ENCODE assay signal across 29 cellular contexts in the genomic region with DNA sequence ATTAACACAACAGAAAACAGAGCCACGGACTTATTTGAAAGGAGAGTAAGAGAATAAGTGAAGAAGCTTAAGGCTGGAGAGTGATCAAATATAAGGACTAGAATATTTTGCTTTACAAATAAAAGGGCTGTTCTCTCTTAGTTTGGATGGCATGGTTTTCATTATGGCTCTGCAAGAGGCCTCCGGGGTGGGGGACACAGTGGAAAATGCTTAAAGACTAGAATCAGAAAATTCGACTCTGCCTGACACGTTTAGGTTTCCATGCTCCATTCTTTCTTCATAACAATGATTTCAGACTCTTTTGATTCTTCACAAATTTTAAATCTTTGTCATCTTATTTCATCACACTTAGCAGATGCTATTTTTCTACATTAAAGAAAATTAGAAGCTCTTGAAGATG.
"Had no signal": no experiment of that assay in that cellular context is flagged by ENCODE, and none has a peak within 500 bp of the region (broad histone marks: within the 10 kb centered on the region; RNA-seq: fewer than 3 reads in every experiment).

No MANE protein-coding gene starts in this region.

- H3K9me3 Mint-ChIP-seq: activated CD8-positive, alpha-beta T cell treated with anti-CD3 and anti-CD28 coated beads for 36 hours; activated T-helper 17 cell treated with anti-CD3 and anti-CD28 coated beads, Interleukin-2, amount 50 U/mL, for 72 hours had no signal

- H3K36me3 ChIP-seq: adrenal gland, esophagus squamous epithelium, gastroesophageal sphincter, heart right ventricle had no signal

- H3K4me1 ChIP-seq: adrenal gland, body of pancreas, esophagus squamous epithelium, gastroesophageal sphincter, heart right ventricle had no signal

- H3K9me3 ChIP-seq: adrenal gland, body of pancreas, esophagus squamous epithelium, gastroesophageal sphincter, heart right ventricle had no signal

- H3K27ac ChIP-seq: adrenal gland, body of pancreas, epithelial cell of prostate, esophagus squamous epithelium, gastroesophageal sphincter, heart right ventricle had no signal

- H3K4me3 Mint-ChIP-seq: activated CD4-positive, alpha-beta T cell treated with anti-CD3 and anti-CD28 coated beads for 36 hours; activated CD8-positive, alpha-beta T cell treated with anti-CD3 and anti-CD28 coated beads for 36 hours; activated naive CD8-positive, alpha-beta T cell; activated T-cell treated with anti-CD3 and anti-CD28 coated beads, Interleukin-2, amount 50 U/mL, for 4 hours; activated T-helper 17 cell treated with anti-CD3 and anti-CD28 coated beads, Interleukin-2, amount 50 U/mL, for 72 hours; effector memory CD8-positive, alpha-beta T cell had no signal

- H3K4me3 ChIP-seq: adrenal gland, body of pancreas, esophagus squamous epithelium, gastroesophageal sphincter, heart right ventricle had no signal

- H3K27me3 ChIP-seq: adrenal gland, body of pancreas, esophagus squamous epithelium, gastroesophageal sphincter, heart right ventricle had no signal

- H3K4me1 Mint-ChIP-seq: activated CD4-positive, alpha-beta T cell treated with anti-CD3 and anti-CD28 coated beads for 36 hours; activated T-helper 17 cell treated with anti-CD3 and anti-CD28 coated beads, Interleukin-2, amount 50 U/mL, for 72 hours had no signal

- H3K27me3 Mint-ChIP-seq: activated CD4-positive, alpha-beta T cell treated with anti-CD3 and anti-CD28 coated beads for 36 hours; activated CD8-positive, alpha-beta T cell treated with anti-CD3 and anti-CD28 coated beads for 36 hours; activated naive CD8-positive, alpha-beta T cell; activated T-helper 17 cell treated with anti-CD3 and anti-CD28 coated beads, Interleukin-2, amount 50 U/mL, for 72 hours; effector memory CD8-positive, alpha-beta T cell had no signal

- DNase-seq: activated CD4-positive, alpha-beta T cell treated with anti-CD3 and anti-CD28 coated beads for 36 hours; activated CD4-positive, alpha-beta T cell treated with anti-CD3 and anti-CD28 coated beads, Interleukin-2, amount 50 U/mL, for 1 hour; activated CD4-positive, alpha-beta T cell treated with anti-CD3 and anti-CD28 coated beads, Interleukin-2, amount 50 U/mL, for 48 hours; activated CD4-positive, CD25-positive, alpha-beta regulatory T cell; activated CD4-positive, CD25-positive, alpha-beta regulatory T cell treated with anti-CD3 and anti-CD28 coated beads, Interleukin-2, amount 50 U/mL, for 72 hours; activated CD8-positive, alpha-beta memory T cell treated with anti-CD3 and anti-CD28 coated beads for 24 hours; activated CD8-positive, alpha-beta T cell treated with anti-CD3 and anti-CD28 coated beads for 36 hours; activated effector memory CD4-positive, alpha-beta T cell treated with Interleukin-2 at 50 U/mL for 16 hours; activated gamma-delta T cell treated with Interleukin-2 at 50 U/mL for 16 hours; activated naive CD4-positive, alpha-beta T cell treated with anti-CD3 and anti-CD28 coated beads, Interleukin-2, amount 50 U/mL, for 16 hours; activated naive CD4-positive, alpha-beta T cell treated with Interleukin-2 at 50 U/mL for 16 hours; activated T-cell treated with anti-CD3 and anti-CD28 coated beads, Interleukin-2, amount 50 U/mL, for 4 hours; adrenal gland; amygdala; aorta; body of pancreas; caudate nucleus; cortex of kidney; dermis blood vessel endothelial cell; effector CD4-positive, alpha-beta T cell; effector memory CD8-positive, alpha-beta T cell; esophagus squamous epithelium; foreskin melanocyte; heart right ventricle; T-helper 2 cell had no signal

- H3K36me3 Mint-ChIP-seq: activated naive CD8-positive, alpha-beta T cell had no signal

- H3K27ac Mint-ChIP-seq: activated CD4-positive, alpha-beta T cell treated with anti-CD3 and anti-CD28 coated beads for 36 hours; activated CD8-positive, alpha-beta T cell treated with anti-CD3 and anti-CD28 coated beads for 36 hours; activated naive CD8-positive, alpha-beta T cell; activated T-helper 17 cell treated with anti-CD3 and anti-CD28 coated beads, Interleukin-2, amount 50 U/mL, for 72 hours; effector memory CD8-positive, alpha-beta T cell had no signal

- ATAC-seq: activated CD4-positive, alpha-beta T cell treated with anti-CD3 and anti-CD28 coated beads for 36 hours; activated CD8-positive, alpha-beta T cell treated with anti-CD3 and anti-CD28 coated beads for 36 hours; activated T-cell treated with anti-CD3 and anti-CD28 coated beads, Interleukin-2, amount 50 U/mL, for 4 hours; activated T-helper 17 cell treated with anti-CD3 and anti-CD28 coated beads, Interleukin-2, amount 50 U/mL, for 72 hours; body of pancreas; effector memory CD8-positive, alpha-beta T cell; gastroesophageal sphincter; heart right ventricle had no signal
